In the genomic region with DNA sequence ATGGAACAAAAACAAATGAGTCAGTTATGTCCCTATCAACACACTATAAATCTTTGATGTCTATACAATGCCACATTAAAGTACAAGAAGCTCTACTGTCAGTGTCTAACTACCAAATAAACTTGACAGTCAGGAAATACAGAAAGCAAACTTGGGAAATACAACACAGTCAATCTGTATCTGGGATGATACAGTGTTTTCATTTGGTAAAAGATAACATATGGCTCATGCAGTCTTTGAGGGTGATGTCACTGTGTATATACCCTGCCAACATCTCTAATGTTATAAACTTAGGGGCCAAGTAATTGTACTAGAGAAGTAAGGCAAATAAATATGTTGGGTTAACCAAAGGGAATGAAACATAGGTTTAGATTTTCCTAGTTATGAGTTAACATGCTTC, we compare ENCODE assay signal across 1 cellular context.
TF ChIP-seq lines count a peak whose summit lies in the region.

No MANE protein-coding gene starts in this region.

TF ChIP-seq in WTC11, 78 proteins besides CTCF, POLR2A, EP300 and RAD21 (continued from another document):
- TF ChIP-seq, protein P1, sequence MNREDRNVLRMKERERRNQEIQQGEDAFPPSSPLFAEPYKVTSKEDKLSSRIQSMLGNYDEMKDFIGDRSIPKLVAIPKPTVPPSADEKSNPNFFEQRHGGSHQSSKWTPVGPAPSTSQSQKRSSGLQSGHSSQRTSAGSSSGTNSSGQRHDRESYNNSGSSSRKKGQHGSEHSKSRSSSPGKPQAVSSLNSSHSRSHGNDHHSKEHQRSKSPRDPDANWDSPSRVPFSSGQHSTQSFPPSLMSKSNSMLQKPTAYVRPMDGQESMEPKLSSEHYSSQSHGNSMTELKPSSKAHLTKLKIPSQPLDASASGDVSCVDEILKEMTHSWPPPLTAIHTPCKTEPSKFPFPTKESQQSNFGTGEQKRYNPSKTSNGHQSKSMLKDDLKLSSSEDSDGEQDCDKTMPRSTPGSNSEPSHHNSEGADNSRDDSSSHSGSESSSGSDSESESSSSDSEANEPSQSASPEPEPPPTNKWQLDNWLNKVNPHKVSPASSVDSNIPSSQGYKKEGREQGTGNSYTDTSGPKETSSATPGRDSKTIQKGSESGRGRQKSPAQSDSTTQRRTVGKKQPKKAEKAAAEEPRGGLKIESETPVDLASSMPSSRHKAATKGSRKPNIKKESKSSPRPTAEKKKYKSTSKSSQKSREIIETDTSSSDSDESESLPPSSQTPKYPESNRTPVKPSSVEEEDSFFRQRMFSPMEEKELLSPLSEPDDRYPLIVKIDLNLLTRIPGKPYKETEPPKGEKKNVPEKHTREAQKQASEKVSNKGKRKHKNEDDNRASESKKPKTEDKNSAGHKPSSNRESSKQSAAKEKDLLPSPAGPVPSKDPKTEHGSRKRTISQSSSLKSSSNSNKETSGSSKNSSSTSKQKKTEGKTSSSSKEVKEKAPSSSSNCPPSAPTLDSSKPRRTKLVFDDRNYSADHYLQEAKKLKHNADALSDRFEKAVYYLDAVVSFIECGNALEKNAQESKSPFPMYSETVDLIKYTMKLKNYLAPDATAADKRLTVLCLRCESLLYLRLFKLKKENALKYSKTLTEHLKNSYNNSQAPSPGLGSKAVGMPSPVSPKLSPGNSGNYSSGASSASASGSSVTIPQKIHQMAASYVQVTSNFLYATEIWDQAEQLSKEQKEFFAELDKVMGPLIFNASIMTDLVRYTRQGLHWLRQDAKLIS (CRISPR knock-in tag; IDR thresholded peaks at IDR 0.05; ENCODE audit: borderline replicate concordance), result no peak
- TF ChIP-seq, protein P2, sequence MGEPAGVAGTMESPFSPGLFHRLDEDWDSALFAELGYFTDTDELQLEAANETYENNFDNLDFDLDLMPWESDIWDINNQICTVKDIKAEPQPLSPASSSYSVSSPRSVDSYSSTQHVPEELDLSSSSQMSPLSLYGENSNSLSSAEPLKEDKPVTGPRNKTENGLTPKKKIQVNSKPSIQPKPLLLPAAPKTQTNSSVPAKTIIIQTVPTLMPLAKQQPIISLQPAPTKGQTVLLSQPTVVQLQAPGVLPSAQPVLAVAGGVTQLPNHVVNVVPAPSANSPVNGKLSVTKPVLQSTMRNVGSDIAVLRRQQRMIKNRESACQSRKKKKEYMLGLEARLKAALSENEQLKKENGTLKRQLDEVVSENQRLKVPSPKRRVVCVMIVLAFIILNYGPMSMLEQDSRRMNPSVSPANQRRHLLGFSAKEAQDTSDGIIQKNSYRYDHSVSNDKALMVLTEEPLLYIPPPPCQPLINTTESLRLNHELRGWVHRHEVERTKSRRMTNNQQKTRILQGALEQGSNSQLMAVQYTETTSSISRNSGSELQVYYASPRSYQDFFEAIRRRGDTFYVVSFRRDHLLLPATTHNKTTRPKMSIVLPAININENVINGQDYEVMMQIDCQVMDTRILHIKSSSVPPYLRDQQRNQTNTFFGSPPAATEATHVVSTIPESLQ (CRISPR knock-in tag; IDR thresholded peaks at IDR 0.05), result no peak
- TF ChIP-seq, protein P3, sequence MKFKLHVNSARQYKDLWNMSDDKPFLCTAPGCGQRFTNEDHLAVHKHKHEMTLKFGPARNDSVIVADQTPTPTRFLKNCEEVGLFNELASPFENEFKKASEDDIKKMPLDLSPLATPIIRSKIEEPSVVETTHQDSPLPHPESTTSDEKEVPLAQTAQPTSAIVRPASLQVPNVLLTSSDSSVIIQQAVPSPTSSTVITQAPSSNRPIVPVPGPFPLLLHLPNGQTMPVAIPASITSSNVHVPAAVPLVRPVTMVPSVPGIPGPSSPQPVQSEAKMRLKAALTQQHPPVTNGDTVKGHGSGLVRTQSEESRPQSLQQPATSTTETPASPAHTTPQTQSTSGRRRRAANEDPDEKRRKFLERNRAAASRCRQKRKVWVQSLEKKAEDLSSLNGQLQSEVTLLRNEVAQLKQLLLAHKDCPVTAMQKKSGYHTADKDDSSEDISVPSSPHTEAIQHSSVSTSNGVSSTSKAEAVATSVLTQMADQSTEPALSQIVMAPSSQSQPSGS (CRISPR knock-in tag; IDR thresholded peaks at IDR 0.05; ENCODE audit: borderline replicate concordance, low read depth), result no peak
- TF ChIP-seq, protein P4, sequence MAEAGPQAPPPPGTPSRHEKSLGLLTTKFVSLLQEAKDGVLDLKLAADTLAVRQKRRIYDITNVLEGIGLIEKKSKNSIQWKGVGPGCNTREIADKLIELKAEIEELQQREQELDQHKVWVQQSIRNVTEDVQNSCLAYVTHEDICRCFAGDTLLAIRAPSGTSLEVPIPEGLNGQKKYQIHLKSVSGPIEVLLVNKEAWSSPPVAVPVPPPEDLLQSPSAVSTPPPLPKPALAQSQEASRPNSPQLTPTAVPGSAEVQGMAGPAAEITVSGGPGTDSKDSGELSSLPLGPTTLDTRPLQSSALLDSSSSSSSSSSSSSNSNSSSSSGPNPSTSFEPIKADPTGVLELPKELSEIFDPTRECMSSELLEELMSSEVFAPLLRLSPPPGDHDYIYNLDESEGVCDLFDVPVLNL (CRISPR knock-in tag; IDR thresholded peaks at IDR 0.05; ENCODE audit: borderline replicate concordance, low read depth), result no peak
- no peak for TF ChIP-seq CREB1 (CRISPR knock-in tag; IDR thresholded peaks at IDR 0.05)
- TF ChIP-seq ZNF138 (CRISPR knock-in tag; conservative IDR thresholded peaks at IDR 0.05), result no peak
- no peak for TF ChIP-seq ELF4 (CRISPR knock-in tag; IDR thresholded peaks at IDR 0.05; ENCODE audit: low read depth)
- TF ChIP-seq, protein P5, sequence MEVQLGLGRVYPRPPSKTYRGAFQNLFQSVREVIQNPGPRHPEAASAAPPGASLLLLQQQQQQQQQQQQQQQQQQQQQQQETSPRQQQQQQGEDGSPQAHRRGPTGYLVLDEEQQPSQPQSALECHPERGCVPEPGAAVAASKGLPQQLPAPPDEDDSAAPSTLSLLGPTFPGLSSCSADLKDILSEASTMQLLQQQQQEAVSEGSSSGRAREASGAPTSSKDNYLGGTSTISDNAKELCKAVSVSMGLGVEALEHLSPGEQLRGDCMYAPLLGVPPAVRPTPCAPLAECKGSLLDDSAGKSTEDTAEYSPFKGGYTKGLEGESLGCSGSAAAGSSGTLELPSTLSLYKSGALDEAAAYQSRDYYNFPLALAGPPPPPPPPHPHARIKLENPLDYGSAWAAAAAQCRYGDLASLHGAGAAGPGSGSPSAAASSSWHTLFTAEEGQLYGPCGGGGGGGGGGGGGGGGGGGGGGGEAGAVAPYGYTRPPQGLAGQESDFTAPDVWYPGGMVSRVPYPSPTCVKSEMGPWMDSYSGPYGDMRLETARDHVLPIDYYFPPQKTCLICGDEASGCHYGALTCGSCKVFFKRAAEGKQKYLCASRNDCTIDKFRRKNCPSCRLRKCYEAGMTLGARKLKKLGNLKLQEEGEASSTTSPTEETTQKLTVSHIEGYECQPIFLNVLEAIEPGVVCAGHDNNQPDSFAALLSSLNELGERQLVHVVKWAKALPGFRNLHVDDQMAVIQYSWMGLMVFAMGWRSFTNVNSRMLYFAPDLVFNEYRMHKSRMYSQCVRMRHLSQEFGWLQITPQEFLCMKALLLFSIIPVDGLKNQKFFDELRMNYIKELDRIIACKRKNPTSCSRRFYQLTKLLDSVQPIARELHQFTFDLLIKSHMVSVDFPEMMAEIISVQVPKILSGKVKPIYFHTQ (CRISPR knock-in tag; IDR thresholded peaks at IDR 0.05), result no peak
TF ChIP-seq in WTC11: peak in this region for 0.
